In genomic region chr10:29723704-29724103, GRCh38 we compare ENCODE assay signal across 15 cellular contexts.
DNase-seq lines count a peak whose midpoint lies in the region; ATAC-seq and TF ChIP-seq lines count a peak whose summit lies in the region.
"Had no signal": no experiment of that assay in that cellular context is flagged by ENCODE, and none has a peak within 500 bp of the region (broad histone marks: within the 10 kb centered on the region; RNA-seq: fewer than 3 reads in every experiment).

No MANE protein-coding gene starts in this region.

- DNase-seq in fibroblast of mammary gland (ENCODE audit: low read depth) (peak; percentile 41), thoracic aorta (ENCODE audit: low spot score) (no peak), kidney tubule cell (ENCODE audit: low spot score) (no peak), NCI-H2029 treated with DMSO at 0.1 percent for 48 hours (lab: John Stamatoyannopoulos, UW) (no peak), NCI-H345 (lab: John Stamatoyannopoulos, UW) (no peak)
- DNase-seq: brain microvascular endothelial cell, islet precursor cell, NCI-H1417, NCI-H69, right lobe of liver, substantia nigra had no signal

- H3K9ac ChIP-seq in BLaER1 treated with 17β-estradiol and CSF1 and Interleukin-3, amounts not matched to agents 10 nM and 100 nM, result no peak overlapping the region
- H3K9ac ChIP-seq in Loucy (ENCODE audit: low read depth, low read length, poor library complexity, severe bottlenecking), result no peak overlapping the region

- H3K4me1 ChIP-seq in BLaER1 treated with 17β-estradiol and CSF1 and Interleukin-3, amounts not matched to agents 10 nM and 100 nM, result peaks cover 33 to 57% (median 43%) of the 10 kb centered on the region in 10 experiments
- peaks cover 4% of the 10 kb centered on the region for H3K4me1 ChIP-seq in Loucy (ENCODE audit: insufficient read depth, low read length, poor library complexity, severe bottlenecking)
- peaks cover 64 to 83% of the 10 kb centered on the region in 2 donors for H3K4me1 ChIP-seq in thoracic aorta (ENCODE audit: control insufficient read depth in 1 of 2, low read depth in 2 of 2)

- no peaks in the 10 kb centered on the region for H3K9me2 ChIP-seq in Loucy (replicated peaks; ENCODE audit: low read depth, low read length)

- TF ChIP-seq CTCF in Loucy (conservative IDR thresholded peaks at IDR 0.05; ENCODE audit: low read length), result no peak
- no peak for TF ChIP-seq CTCF in fibroblast of mammary gland (conservative IDR thresholded peaks at IDR 0.05; ENCODE audit: control insufficient read depth, insufficient read depth, low read depth, low read length)
- TF ChIP-seq CTCF in thoracic aorta (IDR thresholded peaks at IDR 0.05), result no peak

- H3K9me3 ChIP-seq in BLaER1 treated with 17β-estradiol and CSF1 and Interleukin-3, amounts not matched to agents 10 nM and 100 nM (replicated peaks in 1 of 11), result peaks cover 27 to 53% (median 45%) of the 10 kb centered on the region in 11 experiments
- H3K9me3 ChIP-seq in Loucy (ENCODE audit: insufficient read depth, low read depth, low read length) (peaks cover 15% of the 10 kb centered on the region; the same call in 1 of the 2 replicates), thoracic aorta (peaks cover 8% of the 10 kb centered on the region)

- no peaks in the 10 kb centered on the region for H3K27me3 ChIP-seq in BLaER1 treated with 17β-estradiol and CSF1 and Interleukin-3, amounts not matched to agents 10 nM and 100 nM
- H3K27me3 ChIP-seq in Loucy (ENCODE audit: insufficient read depth, low read length, poor library complexity, severe bottlenecking) (no peaks in the 10 kb centered on the region), thoracic aorta (replicated peaks; ENCODE audit: insufficient read depth) (no peaks in the 10 kb centered on the region)
- H3K27me3 ChIP-seq: brain microvascular endothelial cell, right lobe of liver had no signal

- no peak for ATAC-seq in thoracic aorta (ENCODE audit: insufficient number of reproducible peaks, low FRiP score, low read depth)
- ATAC-seq: activated T-helper 17 cell treated with anti-CD3 and anti-CD28 coated beads, Interleukin-2, amount 50 U/mL, for 72 hours; right lobe of liver; Right ventricle myocardium inferior had no signal

- peaks cover 25% of the 10 kb centered on the region for H3K79me2 ChIP-seq in Loucy (ENCODE audit: insufficient read depth, low read length)

- H3F3A ChIP-seq in Loucy (ENCODE audit: low read depth), result no peaks in the 10 kb centered on the region

- H3K4me3 ChIP-seq in BLaER1 treated with 17β-estradiol and CSF1 and Interleukin-3, amounts not matched to agents 10 nM and 100 nM, result no peak overlapping the region
- H3K4me3 ChIP-seq in Loucy (ENCODE audit: low read length, poor library complexity, severe bottlenecking) (no peak overlapping the region), fibroblast of mammary gland (ENCODE audit: control insufficient read depth, low read depth, low read length) (no peak overlapping the region), thoracic aorta (peak overlapping the region; percentile 11)
- H3K4me3 ChIP-seq: right lobe of liver had no signal

- no peak overlapping the region for H2AFZ ChIP-seq in Loucy (ENCODE audit: low read length)

- H4K20me1 ChIP-seq in BLaER1 treated with 17β-estradiol and CSF1 and Interleukin-3, amounts not matched to agents 10 nM and 100 nM, result peaks cover 0 to 8% (median 0%) of the 10 kb centered on the region in 11 experiments; a peak in 1 of 22 replicates
- no peaks in the 10 kb centered on the region for H4K20me1 ChIP-seq in Loucy (ENCODE audit: insufficient read depth, low read length, poor library complexity, severe bottlenecking)

- H3K4me2 ChIP-seq in BLaER1 treated with 17β-estradiol and CSF1 and Interleukin-3, amounts not matched to agents 10 nM and 100 nM, result peak overlapping the region in 9 of 11 experiments; percentile 0 to 85 (median 79); a peak in 10 of 22 replicates
- peak overlapping the region; percentile 23 for H3K4me2 ChIP-seq in Loucy (ENCODE audit: low read depth, low read length, poor library complexity, severe bottlenecking)

- peaks cover 0 to 30% (median 16%) of the 10 kb centered on the region in 11 experiments; a peak in 15 of 22 replicates for H3K36me3 ChIP-seq in BLaER1 treated with 17β-estradiol and CSF1 and Interleukin-3, amounts not matched to agents 10 nM and 100 nM
- no peaks in the 10 kb centered on the region for H3K36me3 ChIP-seq in Loucy (ENCODE audit: insufficient read depth, low read length)
- peaks cover 3% of the 10 kb centered on the region for H3K36me3 ChIP-seq in thoracic aorta
- H3K36me3 ChIP-seq: brain microvascular endothelial cell, right lobe of liver had no signal

- peak overlapping the region in 2 of 11 experiments; percentile 76 to 86; a peak in 3 of 22 replicates for H3K27ac ChIP-seq in BLaER1 treated with 17β-estradiol and CSF1 and Interleukin-3, amounts not matched to agents 10 nM and 100 nM
- peak overlapping the region; percentile 7 to 74 for H3K27ac ChIP-seq in thoracic aorta
- H3K27ac ChIP-seq: brain microvascular endothelial cell, right lobe of liver had no signal
